29 cellular contexts compared by ENCODE assay signal in genomic region chr4:177396352-177396751, GRCh38.
"Had no signal": no experiment of that assay in that cellular context is flagged by ENCODE, and none has a peak within 500 bp of the region (broad histone marks: within the 10 kb centered on the region; RNA-seq: fewer than 3 reads in every experiment).

No MANE protein-coding gene starts in this region.

- H2AFZ ChIP-seq: neural progenitor cell, parathyroid adenoma had no signal

- H3K27ac Mint-ChIP-seq: naive thymus-derived CD4-positive, alpha-beta T cell; natural killer cell; nephron; neural progenitor cell; progenitor cell of endocrine pancreas; stimulated activated memory B cell treated with anti-CD40 and anti-IgM and Interleukin-4, amounts not matched to agents 10 μg/mL and 1 μg/mL and 100 μg/mL, for 72 hours; stimulated activated naive CD8-positive, alpha-beta T cell treated with anti-CD3 and anti-CD28 coated beads, Interleukin-15, Interleukin-2, amounts not matched to agents 100 ng/mL and 50 ng/mL, for 24 hours; type B pancreatic cell had no signal

- H3K9ac ChIP-seq: neural progenitor cell, parathyroid adenoma had no signal

- H3K4me3 Mint-ChIP-seq: naive thymus-derived CD4-positive, alpha-beta T cell; natural killer cell; nephron; neural progenitor cell; stimulated activated memory B cell treated with anti-CD40 and anti-IgM and Interleukin-4, amounts not matched to agents 10 μg/mL and 1 μg/mL and 100 μg/mL, for 72 hours; stimulated activated naive CD8-positive, alpha-beta T cell treated with anti-CD3 and anti-CD28 coated beads, Interleukin-15, Interleukin-2, amounts not matched to agents 100 ng/mL and 50 ng/mL, for 24 hours; type B pancreatic cell had no signal

- ATAC-seq: naive thymus-derived CD4-positive, alpha-beta T cell; natural killer cell; psoas muscle; right cardiac atrium; right lobe of liver; stimulated activated memory B cell treated with anti-CD40 and anti-IgM and Interleukin-4, amounts not matched to agents 10 μg/mL and 1 μg/mL and 100 μg/mL, for 72 hours; upper lobe of right lung had no signal

- H3K36me3 ChIP-seq: neural progenitor cell, ovary, right lobe of liver, sigmoid colon, suprapubic skin, tibial artery, transverse colon, upper lobe of right lung, uterus had no signal

- H3K4me1 ChIP-seq: neural progenitor cell, parathyroid adenoma, psoas muscle, sigmoid colon, suprapubic skin, testis, tibial artery, transverse colon, upper lobe of right lung, uterus had no signal

- H3K9me3 ChIP-seq: ovary, psoas muscle, right lobe of liver, sigmoid colon, suprapubic skin, testis, tibial artery, transverse colon, upper lobe of right lung, uterus had no signal

- H3K4me2 ChIP-seq: neural progenitor cell had no signal

- H3K79me2 ChIP-seq: parathyroid adenoma had no signal

- H3K9me3 Mint-ChIP-seq: natural killer cell; stimulated activated naive CD8-positive, alpha-beta T cell treated with anti-CD3 and anti-CD28 coated beads, Interleukin-15, Interleukin-2, amounts not matched to agents 100 ng/mL and 50 ng/mL, for 24 hours had no signal

- H3K4me1 Mint-ChIP-seq: nephron; stimulated activated memory B cell treated with anti-CD40 and anti-IgM and Interleukin-4, amounts not matched to agents 10 μg/mL and 1 μg/mL and 100 μg/mL, for 72 hours had no signal

- DNase-seq: naive thymus-derived CD4-positive, alpha-beta T cell; natural killer cell; occipital lobe; ovary; posterior cingulate gyrus; psoas muscle; right cardiac atrium; right lobe of liver; sigmoid colon; small intestine; stimulated activated CD4-positive, alpha-beta T cell treated with anti-CD3 and anti-CD28 coated beads, Interleukin-15, amount 100 ng/mL, for 24 hours; stimulated activated CD4-positive, alpha-beta T cell treated with anti-CD3 and anti-CD28 coated beads, Interleukin-2, amount 100 ng/mL, for 24 hours; stimulated activated CD4-positive, alpha-beta T cell treated with anti-CD3 and anti-CD28 coated beads, Interleukin-2, amount 100 ng/mL, for 48 hours; stimulated activated CD4-positive, alpha-beta T cell treated with anti-CD3 and anti-CD28 coated beads, Interleukin-4, amount 100 ng/mL, for 24 hours; stimulated activated naive CD4-positive, alpha-beta T cell; substantia nigra; testis; tibial artery; transverse colon; upper lobe of right lung; uterus had no signal

- H3K4me3 ChIP-seq: neural progenitor cell, ovary, psoas muscle, right lobe of liver, sigmoid colon, suprapubic skin, testis, tibial artery, transverse colon, upper lobe of right lung, uterus had no signal

- H3K27me3 Mint-ChIP-seq: type B pancreatic cell had no signal

- H3K27ac ChIP-seq: neural progenitor cell, ovary, parathyroid adenoma, psoas muscle, right lobe of liver, sigmoid colon, suprapubic skin, testis, tibial artery, transverse colon, upper lobe of right lung, uterus had no signal

- H3K27me3 ChIP-seq: neural progenitor cell, ovary, right lobe of liver, sigmoid colon, suprapubic skin, testis, tibial artery, transverse colon, upper lobe of right lung, uterus had no signal

- H3K36me3 Mint-ChIP-seq: natural killer cell; stimulated activated memory B cell treated with anti-CD40 and anti-IgM and Interleukin-4, amounts not matched to agents 10 μg/mL and 1 μg/mL and 100 μg/mL, for 72 hours; type B pancreatic cell had no signal
